ENCODE assay signal across 21 cellular contexts in genomic region chr4:25667931-25668557, GRCh38. TPM values are rescaled to one million over a fixed set of nuclear protein-coding genes. Genes with fewer than 3 reads are reported as not detected.
DNase-seq lines count a peak whose midpoint lies in the region; ATAC-seq, FAIRE-seq and TF ChIP-seq lines count a peak whose summit lies in the region.
"Had no signal": no experiment of that assay in that cellular context is flagged by ENCODE, and none has a peak within 500 bp of the region (broad histone marks: within the 10 kb centered on the region; RNA-seq: fewer than 3 reads in every experiment).

No MANE protein-coding gene starts in this region.

- TF ChIP-seq CTCF in keratinocyte (optimal IDR thresholded peaks at IDR 0.05 in 1 of 3, IDR thresholded peaks at IDR 0.05 in 1 of 3, conservative IDR thresholded peaks at IDR 0.05 in 1 of 3; ENCODE audit: extremely low read depth in 1 of 3, insufficient read depth in 2 of 3, low read length in 3 of 3) = peak in 2 of 3 experiments; percentile 6 to 23

- no peak overlapping the region for H3K4me3 ChIP-seq in keratinocyte (ENCODE audit: control insufficient read depth in 2 of 3, extremely low read depth in 1 of 3, insufficient read depth in 2 of 3, low read depth in 1 of 3, low read length in 3 of 3)

- no peaks in the 10 kb centered on the region for H3K79me2 ChIP-seq in keratinocyte (ENCODE audit: control insufficient read depth, insufficient read depth, low read length)

- H3K4me2 ChIP-seq in keratinocyte (ENCODE audit: control insufficient read depth, extremely low read depth, insufficient read depth, low read depth, low read length) = no peak overlapping the region

- no peaks in the 10 kb centered on the region for H3K9me3 ChIP-seq in keratinocyte (ENCODE audit: control insufficient read depth, low read depth, low read length)

- no peaks in the 10 kb centered on the region for H3K36me3 ChIP-seq in keratinocyte (ENCODE audit: control insufficient read depth in 2 of 2, extremely low read depth in 1 of 2, insufficient read depth in 2 of 2, low read length in 2 of 2)

- no peaks in the 10 kb centered on the region for H3K4me1 ChIP-seq in keratinocyte (ENCODE audit: control insufficient read depth, extremely low read depth, insufficient read depth, low read length)

- peaks cover 12% of the 10 kb centered on the region for H3K27me3 ChIP-seq in keratinocyte (ENCODE audit: control insufficient read depth, extremely low read depth, insufficient read depth, low read length)

- dilution Hi-C loops in keratinocyte (cut with MboI; ENCODE audit: extremely low pct_ligation_motif_present, low sequenced_read_pairs) = no loop called here

- H4K20me1 ChIP-seq in keratinocyte (ENCODE audit: control insufficient read depth, extremely low read depth, insufficient read depth, low read length) = no peaks in the 10 kb centered on the region

- H3K9ac ChIP-seq in keratinocyte (ENCODE audit: control insufficient read depth, extremely low read depth, insufficient read depth, low read length) = no peak overlapping the region

- no peak overlapping the region for H2AFZ ChIP-seq in keratinocyte (ENCODE audit: control insufficient read depth, low read length)

- DNase-seq in A172 (ENCODE audit: low spot score) = peak; percentile 40
- peak; percentile 22 for DNase-seq in HT-29 (ENCODE audit: low spot score)
- DNase-seq in amniotic epithelial cell (ENCODE audit: low read depth) = peak; percentile 73
- DNase-seq in keratinocyte (ENCODE audit: low read depth, low spot score) = no peak
- no peak for DNase-seq in SKM-1 (lab: John Stamatoyannopoulos, UW; ENCODE audit: unreplicated experiment)
- DNase-seq in foreskin melanocyte = no peak
- DNase-seq: activated CD8-positive, alpha-beta T cell treated with anti-CD3 and anti-CD28 coated beads, Interleukin-2, amount 10 ng/mL, durations not matched to agents 7 days and 5 days; activated T-cell treated with anti-CD3 and anti-CD28 coated beads, Interleukin-2, amount 50 U/mL, for 72 hours; cerebellar nuclear complex; GDM1; GOT3; NCI-H1048; NCI-H2081; NCI-H526 treated with DMSO at 0.1 percent for 48 hours; right cardiac atrium; stimulated activated CD4-positive, alpha-beta T cell treated with anti-CD3 and anti-CD28 coated beads, Interleukin-2, amount 100 ng/mL, for 24 hours; substantia nigra had no signal

- no peak for FAIRE-seq in keratinocyte (lab: Jason Lieb, UNC)

- H3K9me1 ChIP-seq in keratinocyte (ENCODE audit: control insufficient read depth, extremely low read depth, insufficient read depth, low read length) = no peaks in the 10 kb centered on the region

- H3K27ac ChIP-seq in keratinocyte (ENCODE audit: control insufficient read depth, insufficient read depth, low read length) = no peak overlapping the region

- ATAC-seq in HG02970 (IDR thresholded peaks at IDR 0.05; ENCODE audit: low FRiP score, unreplicated experiment) (no peak), HG02678 (IDR thresholded peaks at IDR 0.05; ENCODE audit: unreplicated experiment) (no peak)
- ATAC-seq: activated CD8-positive, alpha-beta T cell treated with anti-CD3 and anti-CD28 coated beads, Interleukin-2, amount 10 ng/mL, durations not matched to agents 7 days and 5 days; activated T-cell treated with anti-CD3 and anti-CD28 coated beads, Interleukin-2, amount 50 U/mL, for 72 hours; Panc1 had no signal

RNA-seq across cellular contexts. Expression of gene SLC34A2, which starts 12.4 kb away (rescaled TPM):
- not detected in 2 replicates for total RNA-seq in A172 (2014; rRNA removed; shearing (Covaris generic))
- not detected in 2 replicates for total RNA-seq in HT-29 (2014; rRNA removed; shearing (Covaris generic))
- not detected in 3 replicates for polyA plus RNA-seq in keratinocyte
- not detected for polyA plus RNA-seq in keratinocyte (2011; ENCODE audit: low read depth)
- not detected in 2 replicates for polyA plus RNA-seq in keratinocyte (2011; cell fraction: cytosol; rRNA removed)
- polyA plus RNA-seq in keratinocyte (2011; cell fraction: nucleus; rRNA removed) = not detected in 2 replicates
- not detected in 2 replicates for polyA plus RNA-seq in keratinocyte (2012; ENCODE audit: low replicate concordance)
- 0.22 TPM in 1 of 3 replicates, not detected in the others for polyA minus RNA-seq in keratinocyte
- not detected for polyA minus RNA-seq in keratinocyte (2011; cell fraction: cytosol; rRNA and poly(A)+ RNA removed)
- polyA minus RNA-seq in keratinocyte (2011; cell fraction: nucleus; rRNA and poly(A)+ RNA removed) = not detected in 2 replicates
- total RNA-seq: activated CD8-positive, alpha-beta T cell treated with anti-CD3 and anti-CD28 coated beads, Interleukin-2, amount 10 ng/mL, durations not matched to agents 7 days and 5 days; activated T-cell treated with anti-CD3 and anti-CD28 coated beads, Interleukin-2, amount 50 U/mL, for 72 hours; glomerular endothelial cell had no signal
- polyA plus RNA-seq: right cardiac atrium had no signal

Comparison
In these comparisons a context has a peak if more than half of its experiments do, and no peak if none do; other contexts are left out.
1. DNase-seq: peak in A172 (single experiment), HT-29 (single experiment) and amniotic epithelial cell (single experiment); none in keratinocyte (single experiment), SKM-1 (single experiment) and foreskin melanocyte (single experiment).